ENCODE assay signal across 22 cellular contexts in genomic region chr11:10480760-10481159, GRCh38. TPM values are rescaled to one million over a fixed set of nuclear protein-coding genes. Genes with fewer than 3 reads are reported as not detected.
DNase-seq lines count a peak whose midpoint lies in the region; ATAC-seq lines count a peak whose summit lies in the region.
"Had no signal": no experiment of that assay in that cellular context is flagged by ENCODE, and none has a peak within 500 bp of the region (broad histone marks: within the 10 kb centered on the region; RNA-seq: fewer than 3 reads in every experiment).

No MANE protein-coding gene starts in this region.

- no peaks in the 10 kb centered on the region for H3K27me3 Mint-ChIP-seq in effector memory CD8-positive, alpha-beta T cell

- peak; percentile 9 for DNase-seq in activated effector memory CD4-positive, alpha-beta T cell treated with anti-CD3 and anti-CD28 coated beads, Interleukin-2, amount 50 U/mL, for 16 hours
- no peak for DNase-seq in activated effector memory CD4-positive, alpha-beta T cell treated with Interleukin-2 at 50 U/mL for 16 hours
- DNase-seq in NCI-H446 treated with DMSO at 0.1 percent for 48 hours (lab: John Stamatoyannopoulos, UW) (peak; percentile 54), NCI-H1436 treated with DMSO at 0.1 percent for 48 hours (lab: John Stamatoyannopoulos, UW) (no peak), H7 (no peak)
- no peak for DNase-seq in effector memory CD8-positive, alpha-beta T cell
- DNase-seq: BE2C, Caco-2, DMS 273 treated with DMSO at 0.1 percent for 48 hours, DMS79 treated with DMSO at 0.1 percent for 48 hours, GM23248, KG1, NCI-H1092, NCI-H146, NCI-H2029, NCI-H226, NCI-H524 treated with DMSO at 0.1 percent for 48 hours, OCI-M1 had no signal

- peak overlapping the region; percentile 21 to 49 for H3K27ac Mint-ChIP-seq in effector memory CD8-positive, alpha-beta T cell

- ATAC-seq in effector memory CD8-positive, alpha-beta T cell (replicated peaks), result no peak
- ATAC-seq in GM21576 (IDR thresholded peaks at IDR 0.05; ENCODE audit: unreplicated experiment), result no peak
- ATAC-seq: GM12878 had no signal

- H3K36me3 ChIP-seq in H7 (replicated peaks; ENCODE audit: control insufficient read depth, insufficient read depth, low read length), result no peaks in the 10 kb centered on the region
- H3K36me3 ChIP-seq: BE2C, HAP-1, SJSA1 had no signal

- no peaks in the 10 kb centered on the region for H3K27me3 ChIP-seq in H7 (ENCODE audit: control insufficient read depth, insufficient read depth, low read length)
- H3K27me3 ChIP-seq: BE2C, SJSA1 had no signal

- H3K36me3 Mint-ChIP-seq in effector memory CD8-positive, alpha-beta T cell (ENCODE audit: insufficient read depth), result peaks cover 18% of the 10 kb centered on the region

- H3K4me3 ChIP-seq in H7 (ENCODE audit: insufficient read depth, low read depth, low read length), result no peak overlapping the region
- H3K4me3 ChIP-seq: GM12878, GM23248, HAP-1, SJSA1 had no signal

- H3K4me3 Mint-ChIP-seq in effector memory CD8-positive, alpha-beta T cell, result no peak overlapping the region

- H3K9me3 Mint-ChIP-seq in effector memory CD8-positive, alpha-beta T cell, result no peaks in the 10 kb centered on the region

- peaks cover 17 to 20% of the 10 kb centered on the region in 2 donors for H3K4me1 Mint-ChIP-seq in effector memory CD8-positive, alpha-beta T cell (ENCODE audit: low read depth in 2 of 2)

RNA-seq across cellular contexts. Expression of gene AMPD3, which starts 25.7 kb away (rescaled TPM):
- total RNA-seq in H7 (2014; rRNA removed; shearing (Covaris generic)), result 2.2 and 3.8 TPM in 2 replicates

Comparison
In these comparisons a context has a peak if more than half of its experiments do, and no peak if none do; other contexts are left out.
1. DNase-seq: peak in activated effector memory CD4-positive, alpha-beta T cell treated with anti-CD3 and anti-CD28 coated beads, Interleukin-2, amount 50 U/mL, for 16 hours (single experiment) and NCI-H446 treated with DMSO at 0.1 percent for 48 hours (single experiment); none in activated effector memory CD4-positive, alpha-beta T cell treated with Interleukin-2 at 50 U/mL for 16 hours (single experiment), effector memory CD8-positive, alpha-beta T cell (0 of 3), NCI-H1436 treated with DMSO at 0.1 percent for 48 hours (single experiment) and H7 (single experiment).